In the genomic region with DNA sequence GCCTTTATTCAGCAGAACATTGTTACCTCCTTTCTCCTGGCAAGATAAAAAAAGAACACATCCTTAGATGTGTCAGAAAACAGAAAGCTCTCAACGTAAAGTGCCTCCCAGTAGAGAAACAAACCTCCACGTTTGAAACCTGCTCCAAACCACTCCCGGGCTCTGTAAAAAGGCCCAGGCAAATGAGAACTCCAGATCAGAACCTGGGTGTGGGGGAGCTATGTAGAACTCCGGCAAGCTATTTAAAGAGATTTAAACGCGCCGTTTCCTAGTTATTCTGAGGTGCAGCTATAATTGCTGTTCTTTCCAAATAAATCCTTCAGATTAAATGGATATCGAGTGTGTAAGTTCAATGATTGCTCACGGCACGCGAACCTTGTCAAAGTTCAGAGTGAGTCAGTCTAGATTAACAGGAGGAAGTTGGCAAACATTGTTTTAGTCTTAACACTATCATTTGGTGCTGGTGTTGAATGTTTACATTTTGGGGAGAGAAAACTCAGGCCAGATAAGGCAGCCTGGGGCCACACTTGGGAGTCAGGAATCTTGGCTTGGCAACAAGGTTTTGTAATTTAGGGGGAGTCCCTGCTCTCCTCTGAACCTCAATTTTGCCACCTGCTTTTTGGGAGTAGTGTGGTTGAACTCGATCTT, we compare ENCODE assay signal across 14 cellular contexts.
A peak's percentile ranks its signal among the peaks of the same experiment; 100 is the strongest.
DNase-seq lines count a peak whose midpoint lies in the region; ATAC-seq, FAIRE-seq and TF ChIP-seq lines count a peak whose summit lies in the region.
"Had no signal": no experiment of that assay in that cellular context is flagged by ENCODE, and none has a peak within 500 bp of the region (broad histone marks: within the 10 kb centered on the region; RNA-seq: fewer than 3 reads in every experiment).

No MANE protein-coding gene starts in this region.

- POLR2A ChIA-PET in A549 (lab: Yijun Ruan, JAX), result no interaction called here
- POLR2A ChIA-PET in activated CD4-positive, alpha-beta T cell treated with anti-CD3 and anti-CD28 coated beads, Interleukin-2, amount 10 ng/mL, durations not matched to agents 7 days and 5 days (lab: Charles Lee), result no interaction called here

- TF ChIP-seq RAD21 in A549 (conservative IDR thresholded peaks at IDR 0.05 in 1 of 2, IDR thresholded peaks at IDR 0.05 in 1 of 2), result no peak

- TF ChIP-seq POLR2A in A549 (IDR thresholded peaks at IDR 0.05; ENCODE audit: low read length) (no peak), right lobe of liver (IDR thresholded peaks at IDR 0.05) (no peak), sigmoid colon (IDR thresholded peaks at IDR 0.05) (no peak)

- DNase-seq in A549 (ENCODE audit: low read depth in 1 of 2, low spot score in 1 of 2), result peak; percentile 11 to 28
- peak; percentile 3 for DNase-seq in LNCaP clone FGC (ENCODE audit: low read depth)
- DNase-seq in ecto neural progenitor cell (ENCODE audit: low spot score), result peak; percentile 16
- peak; percentile 47 to 61 (median 56) for DNase-seq in right lobe of liver
- DNase-seq in activated naive CD4-positive, alpha-beta T cell (lab: John Stamatoyannopoulos, UW), result no peak
- DNase-seq in sigmoid colon, result no peak
- no peak for DNase-seq in activated CD4-positive, alpha-beta T cell treated with anti-CD3 and anti-CD28 coated beads, Interleukin-2, amount 10 ng/mL, durations not matched to agents 7 days and 5 days
- DNase-seq: central memory CD4-positive, alpha-beta T cell; MM.1S; NCI-H2107 had no signal

- no peak for TF ChIP-seq EP300 in A549 (IDR thresholded peaks at IDR 0.05)
- no peak for TF ChIP-seq EP300 in sigmoid colon (IDR thresholded peaks at IDR 0.05)

- H3K4me3 ChIP-seq in A549 (no peak overlapping the region), LNCaP clone FGC (ENCODE audit: low read depth, low read length) (no peak overlapping the region), right lobe of liver (no peak overlapping the region), sigmoid colon (no peak overlapping the region)
- H3K4me3 ChIP-seq: HAP-1 had no signal

- intact Hi-C loops in right lobe of liver (cut with DNase I) (no loop called here), sigmoid colon (cut with DNase I) (no loop called here)

- peak overlapping the region; percentile 56 for H3K4me2 ChIP-seq in A549

- ATAC-seq in A549 (peak in 1 of 2 experiments; percentile 39; a peak in 1 of 6 replicates), right lobe of liver (peak; percentile 88 to 96 (median 93)), GM18870 (IDR thresholded peaks at IDR 0.05; ENCODE audit: unreplicated experiment) (no peak)
- ATAC-seq: SK-N-SH treated with all-trans-retinoic acid at 6 μM for 48 hours had no signal

- H3K9me3 Mint-ChIP-seq in activated CD4-positive, alpha-beta T cell treated with anti-CD3 and anti-CD28 coated beads, Interleukin-2, amount 10 ng/mL, durations not matched to agents 7 days and 5 days, result no peaks in the 10 kb centered on the region

- WGBS in A549 (ENCODE audit: missing lambda C conversion rate), result 3% methylated on average over 12 of the region's 12 CpGs
- 7% methylated on average over 12 of the region's 12 CpGs for WGBS in right lobe of liver (ENCODE audit: insufficient coverage, low coverage, low lambda C conversion rate, missing lambda C conversion rate)
- 8 to 25% methylated on average over 12 of the region's 12 CpGs for WGBS in sigmoid colon, 2 donors

- H3K36me3 ChIP-seq in right lobe of liver (no peaks in the 10 kb centered on the region), sigmoid colon (no peaks in the 10 kb centered on the region)
- H3K36me3 ChIP-seq: HAP-1 had no signal

- no peak for FAIRE-seq in A549 (lab: Jason Lieb, UNC)

- no peaks in the 10 kb centered on the region for H3K36me3 Mint-ChIP-seq in activated CD4-positive, alpha-beta T cell treated with anti-CD3 and anti-CD28 coated beads, Interleukin-2, amount 10 ng/mL, durations not matched to agents 7 days and 5 days (ENCODE audit: low read depth)

- H3K4me1 ChIP-seq in A549 (peaks cover 10% of the 10 kb centered on the region), right lobe of liver (peaks cover 0 to 11% (median 3%) of the 10 kb centered on the region in 4 donors), sigmoid colon (no peaks in the 10 kb centered on the region)
- H3K4me1 ChIP-seq: HAP-1 had no signal

- H3K9me3 ChIP-seq in A549 (no peaks in the 10 kb centered on the region), right lobe of liver (no peaks in the 10 kb centered on the region), sigmoid colon (no peaks in the 10 kb centered on the region)
- H3K9me3 ChIP-seq: HAP-1 had no signal

- TF ChIP-seq CTCF in A549 (IDR thresholded peaks at IDR 0.05) (no peak), LNCaP clone FGC (IDR thresholded peaks at IDR 0.05; ENCODE audit: control insufficient read depth, extremely low read depth, insufficient read depth) (no peak), right lobe of liver (IDR thresholded peaks at IDR 0.05) (no peak), sigmoid colon (IDR thresholded peaks at IDR 0.05) (no peak)

- CTCF ChIA-PET in A549 (lab: Yijun Ruan, JAX), result interaction anchor here (0.6 kb wide), 1 partner anchor 360 kb away, joined by 3 read pairs; no protein-coding TSS in a partner anchor
- CTCF ChIA-PET in activated CD4-positive, alpha-beta T cell treated with anti-CD3 and anti-CD28 coated beads, Interleukin-2, amount 10 ng/mL, durations not matched to agents 7 days and 5 days (lab: Charles Lee), result no interaction called here

- no peak overlapping the region for H3K27ac Mint-ChIP-seq in activated CD4-positive, alpha-beta T cell treated with anti-CD3 and anti-CD28 coated beads, Interleukin-2, amount 10 ng/mL, durations not matched to agents 7 days and 5 days

- H3K4me1 Mint-ChIP-seq in activated CD4-positive, alpha-beta T cell treated with anti-CD3 and anti-CD28 coated beads, Interleukin-2, amount 10 ng/mL, durations not matched to agents 7 days and 5 days, result no peaks in the 10 kb centered on the region

- H3K27me3 ChIP-seq in right lobe of liver, result no peaks in the 10 kb centered on the region
- no peaks in the 10 kb centered on the region for H3K27me3 ChIP-seq in sigmoid colon

- H3K27ac ChIP-seq in A549, result no peak overlapping the region
- H3K27ac ChIP-seq in right lobe of liver, result peak overlapping the region in 2 of 3 donors; percentile 36 to 75
- H3K27ac ChIP-seq in sigmoid colon, result no peak overlapping the region
- H3K27ac ChIP-seq: epithelial cell of prostate had no signal

- no peak overlapping the region for H3K4me3 Mint-ChIP-seq in activated CD4-positive, alpha-beta T cell treated with anti-CD3 and anti-CD28 coated beads, Interleukin-2, amount 10 ng/mL, durations not matched to agents 7 days and 5 days

- H3K27me3 Mint-ChIP-seq in activated CD4-positive, alpha-beta T cell treated with anti-CD3 and anti-CD28 coated beads, Interleukin-2, amount 10 ng/mL, durations not matched to agents 7 days and 5 days, result no peaks in the 10 kb centered on the region

TF ChIP-seq in A549, 52 proteins besides CTCF, POLR2A, EP300 and RAD21:
- no peak for TF ChIP-seq RNF2 (IDR thresholded peaks at IDR 0.05; ENCODE audit: borderline replicate concordance, low read depth)

Comparison
In these comparisons a context has a peak if more than half of its experiments do, and no peak if none do; other contexts are left out.
1. DNase-seq: peak in A549 (2 of 2), LNCaP clone FGC (single experiment), ecto neural progenitor cell (single experiment) and right lobe of liver (3 of 3); none in activated naive CD4-positive, alpha-beta T cell (0 of 4), sigmoid colon (single experiment) and activated CD4-positive, alpha-beta T cell treated with anti-CD3 and anti-CD28 coated beads, Interleukin-2, amount 10 ng/mL, durations not matched to agents 7 days and 5 days (single experiment).
2. H3K27ac ChIP-seq: peak in right lobe of liver (2 of 3); none in A549 (0 of 2) and sigmoid colon (0 of 4).